ENCODE assay signal across 14 cellular contexts in genomic region chr9:21968331-21969010, GRCh38. TPM values are rescaled to one million over a fixed set of nuclear protein-coding genes. Genes with fewer than 3 reads are reported as not detected.
DNase-seq lines count a peak whose midpoint lies in the region; ATAC-seq and TF ChIP-seq lines count a peak whose summit lies in the region.
"Had no signal": no experiment of that assay in that cellular context is flagged by ENCODE, and none has a peak within 500 bp of the region (broad histone marks: within the 10 kb centered on the region; RNA-seq: fewer than 3 reads in every experiment).

No MANE protein-coding gene starts in this region.

- intact Hi-C loops in CD14-positive monocyte (cut with micrococcal nuclease) = loop anchor here (5.0 kb wide), 2 partner anchors 39 to 156 kb away; partner anchors contain the start of gene CDKN2B (in 2 of the 2)

- H3K9ac ChIP-seq in muscle layer of colon (ENCODE audit: low read length) = no peak overlapping the region

- peaks cover 47% of the 10 kb centered on the region for H3K36me3 Mint-ChIP-seq in HFFc6 (ENCODE audit: low read depth)
- peaks cover 28% of the 10 kb centered on the region for H3K36me3 Mint-ChIP-seq in chondrocyte (ENCODE audit: low read depth)
- peaks cover 22 to 29% of the 10 kb centered on the region in 2 donors for H3K36me3 Mint-ChIP-seq in CD14-positive monocyte

- DNase-seq in AG20443 (ENCODE audit: low spot score) (peak; percentile 36), HFFc6 (no peak), chondrocyte (ENCODE audit: low spot score) (no peak), SKM-1 treated with dmso at 0.1 percent for 144 hours (lab: John Stamatoyannopoulos, UW; ENCODE audit: unreplicated experiment) (no peak), CD14-positive monocyte (ENCODE audit: low spot score) (no peak)
- DNase-seq: activated gamma-delta T cell treated with Interleukin-2 at 50 U/mL for 16 hours, left ventricle myocardium superior, NCI-H774, T-helper 9 cell had no signal

- peaks cover 17% of the 10 kb centered on the region; the same call in 1 of the 2 replicates for H3K27me3 Mint-ChIP-seq in HFFc6 (ENCODE audit: insufficient read depth)
- H3K27me3 Mint-ChIP-seq in chondrocyte (ENCODE audit: low read depth) = peaks cover 81% of the 10 kb centered on the region
- H3K27me3 Mint-ChIP-seq in CD14-positive monocyte (ENCODE audit: low read depth in 3 of 3) = peaks cover 95 to 97% (median 95%) of the 10 kb centered on the region in 3 donors

- H3K9me3 ChIP-seq in muscle layer of colon (ENCODE audit: low read length) = peaks cover 22% of the 10 kb centered on the region

- no peak overlapping the region for H3K27ac ChIP-seq in muscle layer of colon (ENCODE audit: low read depth, low read length)
- H3K27ac ChIP-seq: skin epidermis had no signal

- TF ChIP-seq CTCF in HFFc6 (IDR thresholded peaks at IDR 0.05) (0 out of 2 replicates have a peak, but pooled peaks have one; percentile 9), chondrocyte (IDR thresholded peaks at IDR 0.05) (peak; percentile 12), CD14-positive monocyte (IDR thresholded peaks at IDR 0.05) (no peak)

- H3K4me3 Mint-ChIP-seq in HFFc6 (peak overlapping the region; percentile 76), chondrocyte (ENCODE audit: unreplicated experiment) (peak overlapping the region; percentile 42), CD14-positive monocyte (peak overlapping the region in 1 of 2 donors; percentile 69)

- H3K4me3 ChIP-seq in muscle layer of colon (ENCODE audit: low read depth in 1 of 2, low read length in 2 of 2) = peak overlapping the region; percentile 9 to 27
- H3K4me3 ChIP-seq: skin epidermis had no signal

- peaks cover 12% of the 10 kb centered on the region for H3K4me1 ChIP-seq in muscle layer of colon (ENCODE audit: insufficient read depth, low read length)

- H3K27ac Mint-ChIP-seq in HFFc6 = no peak overlapping the region
- H3K27ac Mint-ChIP-seq in chondrocyte (ENCODE audit: unreplicated experiment) = no peak overlapping the region
- no peak overlapping the region for H3K27ac Mint-ChIP-seq in CD14-positive monocyte

- peaks cover 82 to 89% of the 10 kb centered on the region in 2 donors for H3K27me3 ChIP-seq in muscle layer of colon (ENCODE audit: control insufficient read depth in 1 of 2, insufficient read depth in 2 of 2, low read length in 2 of 2)

- H3K4me1 Mint-ChIP-seq in HFFc6 (ENCODE audit: low read depth) = peaks cover 60% of the 10 kb centered on the region
- peaks cover 26% of the 10 kb centered on the region for H3K4me1 Mint-ChIP-seq in chondrocyte (ENCODE audit: low read depth)
- peaks cover 57% of the 10 kb centered on the region for H3K4me1 Mint-ChIP-seq in CD14-positive monocyte

- H3K9me3 Mint-ChIP-seq in HFFc6 = peaks cover 6% of the 10 kb centered on the region
- peaks cover 4% of the 10 kb centered on the region for H3K9me3 Mint-ChIP-seq in chondrocyte (ENCODE audit: low read depth)
- H3K9me3 Mint-ChIP-seq in CD14-positive monocyte = peaks cover 1 to 76% (median 49%) of the 10 kb centered on the region in 7 donors

- no peaks in the 10 kb centered on the region for H3K36me3 ChIP-seq in muscle layer of colon (ENCODE audit: insufficient read depth, low read length)

- no peak for ATAC-seq in HG02571 (IDR thresholded peaks at IDR 0.05; ENCODE audit: unreplicated experiment)
- ATAC-seq in GM21786 (IDR thresholded peaks at IDR 0.05; ENCODE audit: unreplicated experiment) = no peak
- ATAC-seq: left ventricle myocardium superior had no signal

RNA-seq across cellular contexts. Expression of gene CDKN2A, which starts 25.7 kb away (rescaled TPM):
- 100 to 1,000 TPM in 4 of 6 experiments, 10 to 100 TPM in 2; 47.7 to 133 (median 121) TPM for total RNA-seq in HFFc6 (2021; fragmentation: NEBNext Ultra II Directional; extraction: Animal tissue kit (Norgen Biotek cat#: 25700))
- total RNA-seq in chondrocyte = 20.7 to 31.7 TPM (median 21.2 TPM) in 3 replicates
- 1 to 10 TPM in 1 of 2 donors, under 1 TPM in 1; 0.86 to 1.1 TPM for polyA plus RNA-seq in CD14-positive monocyte
- total RNA-seq: left ventricle myocardium superior had no signal

RNA-seq across cellular contexts. Expression of gene CDKN2B-AS1, which starts 26.1 kb away (rescaled TPM):
- 1 to 10 TPM in 4 of 6 experiments, under 1 TPM in 2; 0.61 to 1.5 (median 1.2) TPM for total RNA-seq in HFFc6 (2021; fragmentation: NEBNext Ultra II Directional; extraction: Animal tissue kit (Norgen Biotek cat#: 25700))
- 3.2 to 7.5 TPM (median 3.5 TPM) in 3 replicates for total RNA-seq in chondrocyte
- polyA plus RNA-seq in CD14-positive monocyte = under 1 TPM; 0.35 to 0.50 TPM
- total RNA-seq: epithelial cell of proximal tubule had no signal

RNA-seq across cellular contexts. Expression of gene CDKN2B, which starts 40.6 kb away (rescaled TPM):
- total RNA-seq in HFFc6 (2021; fragmentation: NEBNext Ultra II Directional; extraction: Animal tissue kit (Norgen Biotek cat#: 25700)) = 10 to 100 TPM in 1 of 6 experiments, 1 to 10 TPM in 5; 7.1 to 11.6 (median 8.9) TPM
- 247 to 252 TPM (median 247 TPM) in 3 replicates for total RNA-seq in chondrocyte
- 1 to 10 TPM; 1.2 to 2.7 TPM for polyA plus RNA-seq in CD14-positive monocyte

Comparison
In these comparisons a context has a peak if more than half of its experiments do, and no peak if none do; other contexts are left out.
1. RNA of gene CDKN2B, which starts 40.6 kb away (total RNA-seq): 247 to 252 TPM in chondrocyte; 7.1 to 11.6 TPM in HFFc6; every median in the first group is over 10 times any median in the second.